ENCODE assay signal across 11 cellular contexts in the genomic region with DNA sequence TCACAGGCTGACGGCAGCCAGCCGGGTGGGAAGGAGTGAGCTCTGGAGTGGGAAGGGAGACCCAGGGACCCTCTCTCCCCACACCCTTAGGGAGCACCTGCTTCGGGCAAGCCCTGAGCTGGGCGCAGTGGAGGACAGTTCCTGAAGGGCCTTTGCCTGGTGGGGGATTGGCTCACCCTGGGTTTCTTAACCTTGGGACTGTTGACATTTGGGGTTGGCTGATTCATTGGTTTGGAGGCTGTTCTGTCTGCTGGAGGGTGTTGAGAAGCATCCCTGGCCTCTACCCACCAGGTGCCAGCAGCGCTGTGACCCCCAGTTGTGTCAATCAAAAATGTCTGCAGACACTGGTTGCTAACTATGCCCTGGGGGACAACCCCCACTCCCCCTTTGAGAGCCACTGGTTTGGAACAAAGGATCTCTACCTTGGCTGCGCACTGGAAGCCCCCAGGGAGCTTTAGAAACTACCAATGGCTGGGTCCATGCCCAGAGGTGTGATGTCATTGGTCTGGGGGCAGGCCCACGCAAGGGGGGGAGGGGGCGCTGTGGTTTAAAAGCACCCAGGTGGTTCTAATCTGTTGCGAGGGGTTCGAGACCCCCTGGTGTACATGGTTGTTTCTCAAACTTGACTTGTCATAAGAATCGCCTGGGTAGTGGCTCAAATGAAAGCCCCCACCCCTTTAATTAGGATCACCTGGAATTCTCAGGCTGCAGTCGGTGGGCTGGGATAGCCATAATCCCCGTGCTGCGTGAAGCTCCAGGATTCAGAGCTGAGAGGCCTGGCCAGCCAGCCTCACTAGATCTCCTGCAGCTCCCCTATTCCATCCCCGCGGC.
DNase-seq lines count a peak whose midpoint lies in the region; ATAC-seq and TF ChIP-seq lines count a peak whose summit lies in the region.
"Had no signal": no experiment of that assay in that cellular context is flagged by ENCODE, and none has a peak within 500 bp of the region (broad histone marks: within the 10 kb centered on the region; RNA-seq: fewer than 3 reads in every experiment).

No MANE protein-coding gene starts in this region.

- H3K27me3 Mint-ChIP-seq in WTC11 (ENCODE audit: low read depth) (peaks cover 63% of the 10 kb centered on the region), Calu3 (ENCODE audit: unreplicated experiment) (peaks cover 100% of the 10 kb centered on the region)

- no peak overlapping the region for H4K91ac ChIP-seq in mesenchymal stem cell (ENCODE audit: low read length)

- H3K4me2 ChIP-seq in mesenchymal stem cell (ENCODE audit: low read length, poor library complexity, severe bottlenecking) = peak overlapping the region; percentile 61

- no peak overlapping the region for H3K9ac ChIP-seq in mesenchymal stem cell (ENCODE audit: low read length)

- H3K36me3 Mint-ChIP-seq in WTC11 (no peaks in the 10 kb centered on the region), Calu3 (ENCODE audit: insufficient read depth, unreplicated experiment) (no peaks in the 10 kb centered on the region)

- H3K14ac ChIP-seq in mesenchymal stem cell (ENCODE audit: low read length in 2 of 2) = peak overlapping the region in 1 of 2 experiments; percentile 64

- peaks cover 8 to 19% of the 10 kb centered on the region in 2 experiments for H3K27me3 ChIP-seq in mesenchymal stem cell (ENCODE audit: control insufficient read depth in 1 of 2, insufficient read depth in 1 of 2, low read length in 2 of 2)

- H2AFZ ChIP-seq in mesenchymal stem cell (ENCODE audit: low read depth, low read length) = no peak overlapping the region

- H2BK15ac ChIP-seq in mesenchymal stem cell (ENCODE audit: low read depth, poor library complexity, severe bottlenecking) = no peak overlapping the region

- H3K27ac Mint-ChIP-seq in WTC11 = no peak overlapping the region
- no peak overlapping the region for H3K27ac Mint-ChIP-seq in Calu3 (ENCODE audit: unreplicated experiment)
- H3K27ac Mint-ChIP-seq: stimulated activated naive CD8-positive, alpha-beta T cell treated with anti-CD3 and anti-CD28 coated beads, Interleukin-15, Interleukin-2, amounts not matched to agents 100 ng/mL and 50 ng/mL, for 24 hours had no signal

- CTCF ChIA-PET in WTC11 (lab: Charles Lee) = interaction anchor here (0.7 to 4.2 kb wide), 39 partner anchors 9 to 347 kb away, joined by 3 to 30 read pairs (median 4); no protein-coding TSS in a partner anchor
- CTCF ChIA-PET in Calu3 (lab: Charles Lee) = interaction anchor here (0.6 to 2.1 kb wide), 4 partner anchors 10 to 45 kb away, joined by 3 to 7 read pairs (median 4); no protein-coding TSS in a partner anchor

- no peak overlapping the region for H2BK5ac ChIP-seq in mesenchymal stem cell (ENCODE audit: low read depth, low read length, poor library complexity, severe bottlenecking)

- H2AK5ac ChIP-seq in mesenchymal stem cell (ENCODE audit: low read length, severe bottlenecking) = no peak overlapping the region

- peak overlapping the region; percentile 54 to 63 for H3K18ac ChIP-seq in mesenchymal stem cell (ENCODE audit: low read depth in 1 of 2, low read length in 2 of 2)

- peak; percentile 61 for DNase-seq in AG10803 (ENCODE audit: low read depth)
- no peak for DNase-seq in Jurkat, Clone E6-1 (ENCODE audit: low read depth, low spot score)
- DNase-seq in WTC11 (ENCODE audit: low spot score) = no peak
- DNase-seq in mesenchymal stem cell = peak; percentile 88
- no peak for DNase-seq in Calu3
- DNase-seq in glomerular visceral epithelial cell (ENCODE audit: extremely low spot score) = no peak
- DNase-seq: hippocampal formation had no signal

- H3K9me3 Mint-ChIP-seq in WTC11 = no peaks in the 10 kb centered on the region
- H3K9me3 Mint-ChIP-seq in Calu3 (ENCODE audit: low read depth, unreplicated experiment) = no peaks in the 10 kb centered on the region
- H3K9me3 Mint-ChIP-seq: stimulated activated naive CD8-positive, alpha-beta T cell treated with anti-CD3 and anti-CD28 coated beads, Interleukin-15, Interleukin-2, amounts not matched to agents 100 ng/mL and 50 ng/mL, for 24 hours had no signal

- peaks cover 6% of the 10 kb centered on the region for H3K79me1 ChIP-seq in mesenchymal stem cell (replicated peaks; ENCODE audit: low read length, poor library complexity, severe bottlenecking)

- H3K4ac ChIP-seq in mesenchymal stem cell (ENCODE audit: low read depth in 1 of 2, low read length in 2 of 2) = peak overlapping the region in 1 of 2 experiments; percentile 38

- peak overlapping the region; percentile 59 for H2BK120ac ChIP-seq in mesenchymal stem cell (ENCODE audit: low read depth, low read length)

- 5% methylated on average over 16 of the region's 16 CpGs for WGBS in mesenchymal stem cell

- H2BK12ac ChIP-seq in mesenchymal stem cell (ENCODE audit: low read length in 2 of 2) = peak overlapping the region in 1 of 2 experiments; percentile 83

- intact Hi-C loops in Calu3 (cut with micrococcal nuclease; ENCODE audit: unreplicated experiment) = no loop called here

- no peak overlapping the region for H4K8ac ChIP-seq in mesenchymal stem cell (ENCODE audit: low read length)

- TF ChIP-seq CTCF in AG10803 (conservative IDR thresholded peaks at IDR 0.05; ENCODE audit: low read length) (no peak; the same call in 1 of the 2 replicates), WTC11 (IDR thresholded peaks at IDR 0.05) (no peak), Calu3 (IDR thresholded peaks at IDR 0.05; ENCODE audit: unreplicated experiment) (no peak)

- no peaks in the 10 kb centered on the region for H3K9me3 ChIP-seq in mesenchymal stem cell (ENCODE audit: control insufficient read depth, low read length)
- H3K9me3 ChIP-seq: SJSA1 had no signal

- no peak overlapping the region for H3K27ac ChIP-seq in mesenchymal stem cell (ENCODE audit: low read length, poor library complexity, severe bottlenecking)
- H3K27ac ChIP-seq: SJSA1 had no signal

- H3K23ac ChIP-seq in mesenchymal stem cell (ENCODE audit: low read length in 2 of 2) = no peak overlapping the region

- peaks cover 33% of the 10 kb centered on the region for H3K4me1 Mint-ChIP-seq in WTC11
- peaks cover 8% of the 10 kb centered on the region for H3K4me1 Mint-ChIP-seq in Calu3 (ENCODE audit: low read depth, unreplicated experiment)

- ATAC-seq in WTC11 = 0 out of 2 replicates have a peak, but pooled peaks have one; percentile 3
- ATAC-seq in HG03135 (IDR thresholded peaks at IDR 0.05; ENCODE audit: unreplicated experiment) = no peak
- no peak for ATAC-seq in GM21717 (IDR thresholded peaks at IDR 0.05; ENCODE audit: unreplicated experiment)

- peaks cover 84% of the 10 kb centered on the region for H3K4me1 ChIP-seq in mesenchymal stem cell (ENCODE audit: control insufficient read depth, insufficient read depth, low read depth, low read length)

- H3K36me3 ChIP-seq in mesenchymal stem cell (ENCODE audit: control insufficient read depth in 1 of 2, insufficient read depth in 2 of 2, low read depth in 1 of 2, low read length in 2 of 2) = no peaks in the 10 kb centered on the region
- H3K36me3 ChIP-seq: SJSA1 had no signal

- H3K4me3 Mint-ChIP-seq in WTC11 (peak overlapping the region; percentile 76), Calu3 (ENCODE audit: low read depth, unreplicated experiment) (no peak overlapping the region)

- H3K4me3 ChIP-seq in AG10803 (ENCODE audit: low read length) (no peak overlapping the region), mesenchymal stem cell (ENCODE audit: insufficient read depth in 1 of 2, low read depth in 1 of 2, low read length in 2 of 2) (peak overlapping the region in 1 of 2 experiments; percentile 66)
- peak overlapping the region; percentile 54 for H3K4me3 ChIP-seq in Jurkat, Clone E6-1 (ENCODE audit: low read length)
- H3K4me3 ChIP-seq: SJSA1 had no signal

- BruUV-seq in Calu3 (replicated peaks; lab: Mats Ljungman, UMichigan) = no TSS peak

- POLR2A ChIA-PET in WTC11 (lab: Charles Lee) = interaction anchor here (0.6 to 1.3 kb wide), 7 partner anchors 9 to 356 kb away, joined by 3 to 5 read pairs (median 3); no protein-coding TSS in a partner anchor

TF ChIP-seq in WTC11, 78 proteins besides CTCF, POLR2A, EP300 and RAD21 (continues in another document):
- TF ChIP-seq, protein P1, sequence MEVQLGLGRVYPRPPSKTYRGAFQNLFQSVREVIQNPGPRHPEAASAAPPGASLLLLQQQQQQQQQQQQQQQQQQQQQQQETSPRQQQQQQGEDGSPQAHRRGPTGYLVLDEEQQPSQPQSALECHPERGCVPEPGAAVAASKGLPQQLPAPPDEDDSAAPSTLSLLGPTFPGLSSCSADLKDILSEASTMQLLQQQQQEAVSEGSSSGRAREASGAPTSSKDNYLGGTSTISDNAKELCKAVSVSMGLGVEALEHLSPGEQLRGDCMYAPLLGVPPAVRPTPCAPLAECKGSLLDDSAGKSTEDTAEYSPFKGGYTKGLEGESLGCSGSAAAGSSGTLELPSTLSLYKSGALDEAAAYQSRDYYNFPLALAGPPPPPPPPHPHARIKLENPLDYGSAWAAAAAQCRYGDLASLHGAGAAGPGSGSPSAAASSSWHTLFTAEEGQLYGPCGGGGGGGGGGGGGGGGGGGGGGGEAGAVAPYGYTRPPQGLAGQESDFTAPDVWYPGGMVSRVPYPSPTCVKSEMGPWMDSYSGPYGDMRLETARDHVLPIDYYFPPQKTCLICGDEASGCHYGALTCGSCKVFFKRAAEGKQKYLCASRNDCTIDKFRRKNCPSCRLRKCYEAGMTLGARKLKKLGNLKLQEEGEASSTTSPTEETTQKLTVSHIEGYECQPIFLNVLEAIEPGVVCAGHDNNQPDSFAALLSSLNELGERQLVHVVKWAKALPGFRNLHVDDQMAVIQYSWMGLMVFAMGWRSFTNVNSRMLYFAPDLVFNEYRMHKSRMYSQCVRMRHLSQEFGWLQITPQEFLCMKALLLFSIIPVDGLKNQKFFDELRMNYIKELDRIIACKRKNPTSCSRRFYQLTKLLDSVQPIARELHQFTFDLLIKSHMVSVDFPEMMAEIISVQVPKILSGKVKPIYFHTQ (CRISPR knock-in tag; IDR thresholded peaks at IDR 0.05) = no peak
- TF ChIP-seq, protein P2, sequence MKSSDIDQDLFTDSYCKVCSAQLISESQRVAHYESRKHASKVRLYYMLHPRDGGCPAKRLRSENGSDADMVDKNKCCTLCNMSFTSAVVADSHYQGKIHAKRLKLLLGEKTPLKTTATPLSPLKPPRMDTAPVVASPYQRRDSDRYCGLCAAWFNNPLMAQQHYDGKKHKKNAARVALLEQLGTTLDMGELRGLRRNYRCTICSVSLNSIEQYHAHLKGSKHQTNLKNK (CRISPR knock-in tag; IDR thresholded peaks at IDR 0.05) = no peak
- TF ChIP-seq JAZF1 (CRISPR knock-in tag; IDR thresholded peaks at IDR 0.05) = no peak

Comparison
In these comparisons a context has a peak if more than half of its experiments do, and no peak if none do; other contexts are left out.
1. DNase-seq: peak in AG10803 (single experiment) and mesenchymal stem cell (single experiment); none in Jurkat, Clone E6-1 (single experiment), WTC11 (single experiment), Calu3 (single experiment) and glomerular visceral epithelial cell (single experiment).